In the genomic region with DNA sequence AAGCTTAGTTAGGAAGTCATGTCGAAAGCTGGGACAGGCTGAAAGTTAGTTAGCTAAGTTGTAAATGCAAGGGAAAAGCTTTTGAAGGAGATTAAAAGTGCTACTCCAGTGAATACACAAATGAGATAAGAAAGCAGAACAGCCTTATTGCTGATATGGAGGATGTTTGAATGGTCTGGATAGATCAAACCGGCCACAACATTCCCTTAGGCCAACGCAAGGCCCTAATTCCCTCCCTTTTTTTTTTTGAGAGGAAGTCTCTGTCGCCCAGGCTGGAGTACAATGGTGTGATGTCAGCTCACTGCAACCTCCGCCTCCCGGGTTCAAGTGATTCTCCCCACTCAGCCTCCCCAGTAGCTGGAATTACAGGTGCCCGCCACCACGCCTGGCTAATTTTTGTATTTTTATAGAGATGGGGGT, we compare ENCODE assay signal across 1 cellular context.
TF ChIP-seq lines count a peak whose summit lies in the region.

No MANE protein-coding gene starts in this region.

TF ChIP-seq in K562, 482 proteins besides CTCF, POLR2A, EP300 and RAD21 (continued from another document):
- TF ChIP-seq, protein P1, sequence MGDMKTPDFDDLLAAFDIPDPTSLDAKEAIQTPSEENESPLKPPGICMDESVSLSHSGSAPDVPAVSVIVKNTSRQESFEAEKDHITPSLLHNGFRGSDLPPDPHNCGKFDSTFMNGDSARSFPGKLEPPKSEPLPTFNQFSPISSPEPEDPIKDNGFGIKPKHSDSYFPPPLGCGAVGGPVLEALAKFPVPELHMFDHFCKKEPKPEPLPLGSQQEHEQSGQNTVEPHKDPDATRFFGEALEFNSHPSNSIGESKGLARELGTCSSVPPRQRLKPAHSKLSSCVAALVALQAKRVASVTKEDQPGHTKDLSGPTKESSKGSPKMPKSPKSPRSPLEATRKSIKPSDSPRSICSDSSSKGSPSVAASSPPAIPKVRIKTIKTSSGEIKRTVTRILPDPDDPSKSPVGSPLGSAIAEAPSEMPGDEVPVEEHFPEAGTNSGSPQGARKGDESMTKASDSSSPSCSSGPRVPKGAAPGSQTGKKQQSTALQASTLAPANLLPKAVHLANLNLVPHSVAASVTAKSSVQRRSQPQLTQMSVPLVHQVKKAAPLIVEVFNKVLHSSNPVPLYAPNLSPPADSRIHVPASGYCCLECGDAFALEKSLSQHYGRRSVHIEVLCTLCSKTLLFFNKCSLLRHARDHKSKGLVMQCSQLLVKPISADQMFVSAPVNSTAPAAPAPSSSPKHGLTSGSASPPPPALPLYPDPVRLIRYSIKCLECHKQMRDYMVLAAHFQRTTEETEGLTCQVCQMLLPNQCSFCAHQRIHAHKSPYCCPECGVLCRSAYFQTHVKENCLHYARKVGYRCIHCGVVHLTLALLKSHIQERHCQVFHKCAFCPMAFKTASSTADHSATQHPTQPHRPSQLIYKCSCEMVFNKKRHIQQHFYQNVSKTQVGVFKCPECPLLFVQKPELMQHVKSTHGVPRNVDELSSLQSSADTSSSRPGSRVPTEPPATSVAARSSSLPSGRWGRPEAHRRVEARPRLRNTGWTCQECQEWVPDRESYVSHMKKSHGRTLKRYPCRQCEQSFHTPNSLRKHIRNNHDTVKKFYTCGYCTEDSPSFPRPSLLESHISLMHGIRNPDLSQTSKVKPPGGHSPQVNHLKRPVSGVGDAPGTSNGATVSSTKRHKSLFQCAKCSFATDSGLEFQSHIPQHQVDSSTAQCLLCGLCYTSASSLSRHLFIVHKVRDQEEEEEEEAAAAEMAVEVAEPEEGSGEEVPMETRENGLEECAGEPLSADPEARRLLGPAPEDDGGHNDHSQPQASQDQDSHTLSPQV (IDR thresholded peaks at IDR 0.05): peak; percentile 63
- TF ChIP-seq CHAMP1 (IDR thresholded peaks at IDR 0.05) (0 out of 2 replicates have a peak, but pooled peaks have one; percentile 30), SNIP1 (IDR thresholded peaks at IDR 0.05; ENCODE audit: low read depth) (no peak), C11orf30 (IDR thresholded peaks at IDR 0.05; ENCODE audit: low read depth) (peak; percentile 24; the same call in 1 of the 2 replicates), RCOR1 (IDR thresholded peaks at IDR 0.05; ENCODE audit: borderline replicate concordance in 1 of 2, low read depth in 2 of 2, low read length in 2 of 2) (peak in 1 of 2 experiments; percentile 45; a peak in 2 of 4 replicates), ZBTB11 (CRISPR knock-in tag; IDR thresholded peaks at IDR 0.05) (0 out of 6 replicates have a peak, but pooled peaks of 1 of the 3 experiments have one; percentile 28), TCF7 (IDR thresholded peaks at IDR 0.05; ENCODE audit: borderline replicate concordance) (peak; percentile 66; the same call in 1 of the 2 replicates), ZNF77 (CRISPR knock-in tag; IDR thresholded peaks at IDR 0.05) (no peak), SMARCA5 (IDR thresholded peaks at IDR 0.05) (peak; percentile 14; the same call in 1 of the 2 replicates), ZFX (CRISPR knock-in tag; IDR thresholded peaks at IDR 0.05) (no peak), XRCC4 (IDR thresholded peaks at IDR 0.05; ENCODE audit: extremely low read depth, insufficient read depth, insufficient read length) (no peak), TCF7L2 (IDR thresholded peaks at IDR 0.05; ENCODE audit: low read depth, low read length) (no peak), CTBP1 (IDR thresholded peaks at IDR 0.05; ENCODE audit: borderline replicate concordance) (peak; percentile 54; the same call in 1 of the 2 replicates), HSF4 (CRISPR knock-in tag; IDR thresholded peaks at IDR 0.05; ENCODE audit: borderline replicate concordance) (peak; percentile 38; the same call in 1 of the 2 replicates), BCOR (IDR thresholded peaks at IDR 0.05) (peak; percentile 93), ESRRA (IDR thresholded peaks at IDR 0.05; ENCODE audit: borderline replicate concordance, low read depth) (0 out of 2 replicates have a peak, but pooled peaks have one; percentile 34), TEAD1 (CRISPR knock-in tag; IDR thresholded peaks at IDR 0.05) (no peak), ARID1B (IDR thresholded peaks at IDR 0.05) (peak; percentile 80), ADNP (tag; IDR thresholded peaks at IDR 0.05) (0 out of 2 replicates have a peak, but pooled peaks have one; percentile 27), KDM4B (IDR thresholded peaks at IDR 0.05; ENCODE audit: borderline replicate concordance in 2 of 2, low read depth in 1 of 2) (0 out of 4 replicates have a peak, but pooled peaks of 1 of the 2 experiments have one; percentile 25), LEF1 (IDR thresholded peaks at IDR 0.05) (peak; percentile 81), SMARCA4 (IDR thresholded peaks at IDR 0.05) (peak; percentile 76), EP400 (IDR thresholded peaks at IDR 0.05) (no peak), TBL1XR1 (IDR thresholded peaks at IDR 0.05; ENCODE audit: low read length in 2 of 2) (0 out of 4 replicates have a peak, but pooled peaks of 1 of the 2 experiments have one; percentile 34), GABPB2 (CRISPR knock-in tag; conservative IDR thresholded peaks at IDR 0.05) (no peak), TOE1 (IDR thresholded peaks at IDR 0.05; ENCODE audit: borderline replicate concordance) (0 out of 2 replicates have a peak, but pooled peaks have one; percentile 16), TOE1 (CRISPR knock-in tag; IDR thresholded peaks at IDR 0.05; ENCODE audit: borderline replicate concordance, low read depth) (no peak), ZNF668 (CRISPR knock-in tag; IDR thresholded peaks at IDR 0.05) (0 out of 2 replicates have a peak, but pooled peaks have one; percentile 26), TEAD4 (IDR thresholded peaks at IDR 0.05; ENCODE audit: low read length) (peak; percentile 66), TEAD4 (CRISPR knock-in tag; IDR thresholded peaks at IDR 0.05; ENCODE audit: borderline replicate concordance) (no peak), NCOA2 (IDR thresholded peaks at IDR 0.05; ENCODE audit: partially characterized antibody in 2 of 2) (no peak), NR3C1 (CRISPR knock-in tag; IDR thresholded peaks at IDR 0.05) (no peak), DMBX1 (CRISPR knock-in tag; IDR thresholded peaks at IDR 0.05; ENCODE audit: borderline replicate concordance) (peak; percentile 65; the same call in 1 of the 2 replicates)
- TF ChIP-seq, protein P2, sequence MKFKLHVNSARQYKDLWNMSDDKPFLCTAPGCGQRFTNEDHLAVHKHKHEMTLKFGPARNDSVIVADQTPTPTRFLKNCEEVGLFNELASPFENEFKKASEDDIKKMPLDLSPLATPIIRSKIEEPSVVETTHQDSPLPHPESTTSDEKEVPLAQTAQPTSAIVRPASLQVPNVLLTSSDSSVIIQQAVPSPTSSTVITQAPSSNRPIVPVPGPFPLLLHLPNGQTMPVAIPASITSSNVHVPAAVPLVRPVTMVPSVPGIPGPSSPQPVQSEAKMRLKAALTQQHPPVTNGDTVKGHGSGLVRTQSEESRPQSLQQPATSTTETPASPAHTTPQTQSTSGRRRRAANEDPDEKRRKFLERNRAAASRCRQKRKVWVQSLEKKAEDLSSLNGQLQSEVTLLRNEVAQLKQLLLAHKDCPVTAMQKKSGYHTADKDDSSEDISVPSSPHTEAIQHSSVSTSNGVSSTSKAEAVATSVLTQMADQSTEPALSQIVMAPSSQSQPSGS (CRISPR knock-in tag; IDR thresholded peaks at IDR 0.05): no peak
